Comparison of ENCODE assay signal across 1 cellular context in the genomic region with DNA sequence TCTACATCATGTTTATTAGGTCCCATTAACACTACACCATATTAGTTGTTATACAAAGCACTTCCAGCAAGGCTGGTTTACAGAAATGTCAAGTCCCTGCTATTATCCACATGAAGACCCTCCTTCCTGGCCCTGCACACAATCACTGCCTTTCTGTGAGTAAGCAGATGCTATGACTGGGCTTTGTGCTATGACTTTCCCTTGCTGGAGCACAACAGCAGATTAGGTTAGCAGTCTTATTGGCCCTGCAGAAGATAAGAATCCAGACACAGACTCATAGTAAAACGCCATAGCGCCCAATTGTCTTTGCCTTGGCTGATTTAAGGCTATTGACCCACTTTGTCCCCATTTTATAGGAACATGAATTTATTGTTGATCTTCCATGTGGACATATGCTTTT.
TF ChIP-seq lines count a peak whose summit lies in the region.

No MANE protein-coding gene starts in this region.

TF ChIP-seq in IMR-90, 13 proteins besides CTCF, POLR2A, EP300 and RAD21 (continued from another document):
- TF ChIP-seq, protein P1, sequence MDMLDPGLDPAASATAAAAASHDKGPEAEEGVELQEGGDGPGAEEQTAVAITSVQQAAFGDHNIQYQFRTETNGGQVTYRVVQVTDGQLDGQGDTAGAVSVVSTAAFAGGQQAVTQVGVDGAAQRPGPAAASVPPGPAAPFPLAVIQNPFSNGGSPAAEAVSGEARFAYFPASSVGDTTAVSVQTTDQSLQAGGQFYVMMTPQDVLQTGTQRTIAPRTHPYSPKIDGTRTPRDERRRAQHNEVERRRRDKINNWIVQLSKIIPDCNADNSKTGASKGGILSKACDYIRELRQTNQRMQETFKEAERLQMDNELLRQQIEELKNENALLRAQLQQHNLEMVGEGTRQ (IDR thresholded peaks at IDR 0.05; ENCODE audit: low read depth, low read length) = no peak
TF ChIP-seq in IMR-90: peak in this region for 0.
